ENCODE assay signal across 8 cellular contexts in genomic region chr17:7856081-7856791, GRCh38. TPM values are rescaled to one million over a fixed set of nuclear protein-coding genes. Genes with fewer than 3 reads are reported as not detected.
A peak's percentile ranks its signal among the peaks of the same experiment; 100 is the strongest.
DNase-seq lines count a peak whose midpoint lies in the region; TF ChIP-seq lines count a peak whose summit lies in the region.

No MANE protein-coding gene starts in this region.

- no peaks in the 10 kb centered on the region for H3K27me3 ChIP-seq in PC-9 (ENCODE audit: insufficient read depth, low read depth)

- BruUV-seq in PC-9 (replicated peaks; lab: Mats Ljungman, UMichigan), result no TSS peak

- peaks cover 18% of the 10 kb centered on the region for H3K79me2 ChIP-seq in PC-9 (ENCODE audit: low read depth)

- no peak overlapping the region for H3K4me3 Mint-ChIP-seq in activated T-helper 1 cell treated with anti-CD3 and anti-CD28 coated beads, Interleukin-12 subunit alpha, Interleukin-12 subunit beta, Interleukin-2, Interleukin-4 antibody, amounts not matched to agents 30 ng/mL and 10 ng/mL and 1 ng/mL, durations not matched to agents 14 hours and 24 hours and 36 hours

- H2AFZ ChIP-seq in PC-9, result 0 out of 2 replicates have a peak overlapping the region, but pooled peaks have one; percentile 50

- H3K9me2 ChIP-seq in PC-9 (ENCODE audit: insufficient read depth), result no peaks in the 10 kb centered on the region

- H3K9me3 ChIP-seq in PC-9 (ENCODE audit: insufficient read depth, low read depth), result no peaks in the 10 kb centered on the region

- intact Hi-C loops in PC-9 (cut with micrococcal nuclease; ENCODE audit: unreplicated experiment), result loop anchor here (5.0 to 10.0 kb wide), 2 partner anchors 34 to 271 kb away; partner anchors contain the start of gene MPDU1
- intact Hi-C loops in activated T-helper 1 cell treated with anti-CD3 and anti-CD28 coated beads, Interleukin-12 subunit alpha, Interleukin-12 subunit beta, Interleukin-2, Interleukin-4 antibody, amounts not matched to agents 30 ng/mL and 10 ng/mL and 1 ng/mL, durations not matched to agents 14 hours and 24 hours and 36 hours (cut with micrococcal nuclease), result loop anchor here (5.0 to 10.0 kb wide), 3 partner anchors 201 to 841 kb away; partner anchors contain the start of genes EIF5A and RNASEK

- H3F3A ChIP-seq in PC-9 (ENCODE audit: insufficient read depth, low read depth), result peaks cover 11% of the 10 kb centered on the region

- peak overlapping the region; percentile 97 for H3K4me2 ChIP-seq in PC-9

- peak; percentile 5 for DNase-seq in NCI-H526 treated with DMSO at 0.1 percent for 48 hours (lab: John Stamatoyannopoulos, UW)
- no peak for DNase-seq in NCI-H526 (lab: John Stamatoyannopoulos, UW)
- DNase-seq in PC-9, result no peak
- DNase-seq in coronary artery (ENCODE audit: low spot score), result no peak
- DNase-seq in mesenteric fat pad (ENCODE audit: low spot score), result peak; percentile 87
- no peak for DNase-seq in effector CD8-positive, alpha-beta T cell (lab: John Stamatoyannopoulos, UW)
- DNase-seq in activated T-helper 1 cell treated with anti-CD3 and anti-CD28 coated beads, Interleukin-12 subunit alpha, Interleukin-12 subunit beta, Interleukin-2, Interleukin-4 antibody, amounts not matched to agents 30 ng/mL and 10 ng/mL and 1 ng/mL, durations not matched to agents 14 hours and 24 hours and 36 hours (ENCODE audit: low spot score), result no peak
- no peak for DNase-seq in Ammon's horn (ENCODE audit: low spot score)

- no peak for TF ChIP-seq CTCF in PC-9 (conservative IDR thresholded peaks at IDR 0.05)
- TF ChIP-seq CTCF in coronary artery (IDR thresholded peaks at IDR 0.05), result no peak

- H3K4me1 Mint-ChIP-seq in activated T-helper 1 cell treated with anti-CD3 and anti-CD28 coated beads, Interleukin-12 subunit alpha, Interleukin-12 subunit beta, Interleukin-2, Interleukin-4 antibody, amounts not matched to agents 30 ng/mL and 10 ng/mL and 1 ng/mL, durations not matched to agents 14 hours and 24 hours and 36 hours (ENCODE audit: low read depth), result no peaks in the 10 kb centered on the region

- no peaks in the 10 kb centered on the region for H3K9me3 Mint-ChIP-seq in activated T-helper 1 cell treated with anti-CD3 and anti-CD28 coated beads, Interleukin-12 subunit alpha, Interleukin-12 subunit beta, Interleukin-2, Interleukin-4 antibody, amounts not matched to agents 30 ng/mL and 10 ng/mL and 1 ng/mL, durations not matched to agents 14 hours and 24 hours and 36 hours

- peaks cover 37% of the 10 kb centered on the region for H3K36me3 Mint-ChIP-seq in activated T-helper 1 cell treated with anti-CD3 and anti-CD28 coated beads, Interleukin-12 subunit alpha, Interleukin-12 subunit beta, Interleukin-2, Interleukin-4 antibody, amounts not matched to agents 30 ng/mL and 10 ng/mL and 1 ng/mL, durations not matched to agents 14 hours and 24 hours and 36 hours (ENCODE audit: low read depth)

- H3K27ac ChIP-seq in PC-9 (peak overlapping the region; percentile 79), coronary artery (peak overlapping the region; percentile 81 to 94)

- POLR2A ChIA-PET in PC-9 (lab: Charles Lee; ENCODE audit: unreplicated experiment), result interaction anchor here (0.6 to 0.7 kb wide), 3 partner anchors 15 to 273 kb away, joined by 3 to 6 read pairs (median 5); no protein-coding TSS in a partner anchor

- H3K36me3 ChIP-seq in PC-9 (ENCODE audit: low read depth), result no peaks in the 10 kb centered on the region

- H3K4me3 ChIP-seq in PC-9 (peak overlapping the region; percentile 97), coronary artery (peak overlapping the region; percentile 80)

- no peak overlapping the region for H3K27ac Mint-ChIP-seq in activated T-helper 1 cell treated with anti-CD3 and anti-CD28 coated beads, Interleukin-12 subunit alpha, Interleukin-12 subunit beta, Interleukin-2, Interleukin-4 antibody, amounts not matched to agents 30 ng/mL and 10 ng/mL and 1 ng/mL, durations not matched to agents 14 hours and 24 hours and 36 hours

- CTCF ChIA-PET in PC-9 (lab: Charles Lee), result interaction anchor here (0.6 to 1.5 kb wide), 4 partner anchors 11 to 187 kb away, joined by 3 to 12 read pairs (median 7); no protein-coding TSS in a partner anchor

- H3K27me3 Mint-ChIP-seq in activated T-helper 1 cell treated with anti-CD3 and anti-CD28 coated beads, Interleukin-12 subunit alpha, Interleukin-12 subunit beta, Interleukin-2, Interleukin-4 antibody, amounts not matched to agents 30 ng/mL and 10 ng/mL and 1 ng/mL, durations not matched to agents 14 hours and 24 hours and 36 hours (ENCODE audit: insufficient read depth), result no peaks in the 10 kb centered on the region

- peaks cover 13% of the 10 kb centered on the region for H3K4me1 ChIP-seq in PC-9 (replicated peaks; ENCODE audit: insufficient read depth)

- H4K20me1 ChIP-seq in PC-9 (ENCODE audit: insufficient read depth), result no peaks in the 10 kb centered on the region

RNA-seq across cellular contexts. Expression of gene NAA38, which starts 1.1 kb away (rescaled TPM):
- total RNA-seq in PC-9 (2021) (159 and 176 TPM in 2 replicates), mesenteric fat pad (68.3 TPM)
- 36.4 and 43.5 TPM in 2 replicates for total RNA-seq in activated T-helper 1 cell treated with anti-CD3 and anti-CD28 coated beads, Interleukin-12 subunit alpha, Interleukin-12 subunit beta, Interleukin-2, Interleukin-4 antibody, amounts not matched to agents 30 ng/mL and 10 ng/mL and 1 ng/mL, durations not matched to agents 14 hours and 24 hours and 36 hours

RNA-seq across cellular contexts. Expression of gene TMEM88, which starts 1.4 kb away (rescaled TPM):
- total RNA-seq in PC-9 (2021) (3.1 and 3.4 TPM in 2 replicates), mesenteric fat pad (34.2 TPM)
- total RNA-seq in activated T-helper 1 cell treated with anti-CD3 and anti-CD28 coated beads, Interleukin-12 subunit alpha, Interleukin-12 subunit beta, Interleukin-2, Interleukin-4 antibody, amounts not matched to agents 30 ng/mL and 10 ng/mL and 1 ng/mL, durations not matched to agents 14 hours and 24 hours and 36 hours, result 7.4 TPM in 2 replicates

RNA-seq across cellular contexts. Expression of gene CYB5D1, which starts 1.6 kb away (rescaled TPM):
- 14.3 and 22.0 TPM in 2 replicates for total RNA-seq in PC-9 (2021)
- 16.7 TPM for total RNA-seq in mesenteric fat pad
- 11.8 and 12.7 TPM in 2 replicates for total RNA-seq in activated T-helper 1 cell treated with anti-CD3 and anti-CD28 coated beads, Interleukin-12 subunit alpha, Interleukin-12 subunit beta, Interleukin-2, Interleukin-4 antibody, amounts not matched to agents 30 ng/mL and 10 ng/mL and 1 ng/mL, durations not matched to agents 14 hours and 24 hours and 36 hours

RNA-seq across cellular contexts. Expression of gene KDM6B, which starts 22.2 kb away (rescaled TPM):
- total RNA-seq in PC-9 (2021) (41.3 and 41.8 TPM in 2 replicates), mesenteric fat pad (92.5 TPM)
- 163 and 177 TPM in 2 replicates for total RNA-seq in activated T-helper 1 cell treated with anti-CD3 and anti-CD28 coated beads, Interleukin-12 subunit alpha, Interleukin-12 subunit beta, Interleukin-2, Interleukin-4 antibody, amounts not matched to agents 30 ng/mL and 10 ng/mL and 1 ng/mL, durations not matched to agents 14 hours and 24 hours and 36 hours

RNA-seq across cellular contexts. Expression of gene CHD3, which starts 32.4 kb away (rescaled TPM):
- total RNA-seq in PC-9 (2021), result 197 and 219 TPM in 2 replicates
- total RNA-seq in mesenteric fat pad, result 40.9 TPM
- total RNA-seq in activated T-helper 1 cell treated with anti-CD3 and anti-CD28 coated beads, Interleukin-12 subunit alpha, Interleukin-12 subunit beta, Interleukin-2, Interleukin-4 antibody, amounts not matched to agents 30 ng/mL and 10 ng/mL and 1 ng/mL, durations not matched to agents 14 hours and 24 hours and 36 hours, result 125 and 133 TPM in 2 replicates

Comparison
In these comparisons a context has a peak if more than half of its experiments do, and no peak if none do; other contexts are left out.
1. DNase-seq: peak in NCI-H526 treated with DMSO at 0.1 percent for 48 hours (single experiment) and mesenteric fat pad (single experiment); none in NCI-H526 (0 of 2), PC-9 (0 of 2), coronary artery (single experiment), effector CD8-positive, alpha-beta T cell (single experiment), activated T-helper 1 cell treated with anti-CD3 and anti-CD28 coated beads, Interleukin-12 subunit alpha, Interleukin-12 subunit beta, Interleukin-2, Interleukin-4 antibody, amounts not matched to agents 30 ng/mL and 10 ng/mL and 1 ng/mL, durations not matched to agents 14 hours and 24 hours and 36 hours (single experiment) and Ammon's horn (single experiment).